Comparison of ENCODE assay signal across 1 cellular context in genomic region chr22:21567456-21568206, GRCh38.
TF ChIP-seq lines count a peak whose summit lies in the region.

UBE2L3 (plus strand) TSS chr22:21567714; CDS start chr22:21567745, 31 bp downstream.

TF ChIP-seq in K562, 482 proteins besides CTCF, POLR2A, EP300 and RAD21 (continued from another document):
- TF ChIP-seq CBX3 (IDR thresholded peaks at IDR 0.05; ENCODE audit: borderline replicate concordance in 1 of 2, low read length in 2 of 2) (peak in 1 of 2 experiments; percentile 44; a peak in 1 of 3 replicates), SMARCA5 (IDR thresholded peaks at IDR 0.05) (no peak), HDAC3 (IDR thresholded peaks at IDR 0.05; ENCODE audit: borderline replicate concordance, partially characterized antibody) (no peak), POLR2G (IDR thresholded peaks at IDR 0.05; ENCODE audit: low read depth, low read length) (no peak), KLF16 (IDR thresholded peaks at IDR 0.05) (no peak), MAFG (tag; conservative IDR thresholded peaks at IDR 0.05) (no peak), ZNF175 (CRISPR knock-in tag; IDR thresholded peaks at IDR 0.05; ENCODE audit: low read depth) (no peak), STAT5A (IDR thresholded peaks at IDR 0.05; ENCODE audit: borderline replicate concordance, low read length) (no peak), ZKSCAN8 (CRISPR knock-in tag; IDR thresholded peaks at IDR 0.05) (no peak), HCFC1 (IDR thresholded peaks at IDR 0.05; ENCODE audit: low read depth, low read length) (peak; percentile 84), RFX7 (CRISPR knock-in tag; IDR thresholded peaks at IDR 0.05) (peak; percentile 91), CBX5 (IDR thresholded peaks at IDR 0.05; ENCODE audit: borderline replicate concordance, low read depth) (no peak), SRSF3 (IDR thresholded peaks at IDR 0.05; ENCODE audit: insufficient read depth, low read length) (peak; percentile 94), PKNOX1 (IDR thresholded peaks at IDR 0.05) (no peak), DEAF1 (CRISPR knock-in tag; IDR thresholded peaks at IDR 0.05) (no peak), NR4A1 (CRISPR knock-in tag; IDR thresholded peaks at IDR 0.05) (peak; percentile 74; the same call in 1 of the 2 replicates), NR4A1 (tag; IDR thresholded peaks at IDR 0.05) (no peak), SMARCB1 (IDR thresholded peaks at IDR 0.05; ENCODE audit: insufficient read length, low read depth) (no peak), RNF219 (CRISPR knock-in tag; IDR thresholded peaks at IDR 0.05) (no peak), SMC3 (conservative IDR thresholded peaks at IDR 0.05; ENCODE audit: insufficient read depth, low read depth, low read length) (peak; percentile 27; the same call in 1 of the 2 replicates), GABPB2 (CRISPR knock-in tag; conservative IDR thresholded peaks at IDR 0.05) (peak; percentile 90), PBX2 (CRISPR knock-in tag; IDR thresholded peaks at IDR 0.05; ENCODE audit: low read depth) (no peak), PBX2 (tag; conservative IDR thresholded peaks at IDR 0.05; ENCODE audit: low read depth) (no peak), CEBPB (tag; IDR thresholded peaks at IDR 0.05) (no peak), MXI1 (IDR thresholded peaks at IDR 0.05; ENCODE audit: low read depth, low read length) (peak; percentile 53; the same call in 1 of the 2 replicates), ZNF280B (CRISPR knock-in tag; IDR thresholded peaks at IDR 0.05) (no peak), SETDB1 (IDR thresholded peaks at IDR 0.05; ENCODE audit: low read length) (peak; percentile 96), BDP1 (IDR thresholded peaks at IDR 0.05; ENCODE audit: insufficient read depth, insufficient read length) (no peak), ZNF75A (CRISPR knock-in tag; IDR thresholded peaks at IDR 0.05) (peak; percentile 82; the same call in 1 of the 2 replicates), POLR2B (IDR thresholded peaks at IDR 0.05; ENCODE audit: low read depth, partially characterized antibody) (no peak), ZNF3 (CRISPR knock-in tag; IDR thresholded peaks at IDR 0.05) (no peak), HDGF (IDR thresholded peaks at IDR 0.05) (no peak), CEBPG (CRISPR knock-in tag; IDR thresholded peaks at IDR 0.05) (no peak), CEBPG (tag; conservative IDR thresholded peaks at IDR 0.05 in 1 of 2, IDR thresholded peaks at IDR 0.05 in 1 of 2) (peak in 1 of 2 experiments; percentile 70; a peak in 2 of 4 replicates), CBFB (CRISPR knock-in tag; IDR thresholded peaks at IDR 0.05) (no peak), BACH1 (tag; IDR thresholded peaks at IDR 0.05) (no peak), RBFOX2 (IDR thresholded peaks at IDR 0.05; ENCODE audit: low read depth, low read length) (no peak), EZH2 (IDR thresholded peaks at IDR 0.05; ENCODE audit: borderline replicate concordance, low read depth, low read length) (no peak), HMGN3 (IDR thresholded peaks at IDR 0.05; ENCODE audit: borderline replicate concordance, extremely low read depth, insufficient read length, low read depth, low read length) (no peak), HDAC1 (IDR thresholded peaks at IDR 0.05) (no peak), FOSL1 (tag; conservative IDR thresholded peaks at IDR 0.05) (no peak), ZNF655 (CRISPR knock-in tag; IDR thresholded peaks at IDR 0.05) (no peak)
